ENCODE assay signal across 8 cellular contexts in genomic region chr2:223760838-223761502, GRCh38.
DNase-seq lines count a peak whose midpoint lies in the region; ATAC-seq and TF ChIP-seq lines count a peak whose summit lies in the region.

No MANE protein-coding gene starts in this region.

- no peaks in the 10 kb centered on the region for H3K27me3 ChIP-seq in CD4-positive, CD25-positive, alpha-beta regulatory T cell (ENCODE audit: control insufficient read depth, insufficient read depth, low read length)
- H3K27me3 ChIP-seq in osteoblast (ENCODE audit: insufficient read depth, low read length) (no peaks in the 10 kb centered on the region), sigmoid colon (no peaks in the 10 kb centered on the region)

- H3K27ac ChIP-seq in CD4-positive, CD25-positive, alpha-beta regulatory T cell (ENCODE audit: insufficient read depth, low read length, poor library complexity, severe bottlenecking), result no peak overlapping the region
- H3K27ac ChIP-seq in osteoblast (ENCODE audit: low read depth, low read length) (peak overlapping the region; percentile 29), sigmoid colon (no peak overlapping the region)

- H3K36me3 Mint-ChIP-seq in CD4-positive, CD25-positive, alpha-beta regulatory T cell, result no peaks in the 10 kb centered on the region
- H3K36me3 Mint-ChIP-seq in T-helper 17 cell (ENCODE audit: low read depth), result no peaks in the 10 kb centered on the region

- no peaks in the 10 kb centered on the region for H3K79me2 ChIP-seq in osteoblast (ENCODE audit: insufficient read depth, low read length)

- no peak for TF ChIP-seq EP300 in sigmoid colon (IDR thresholded peaks at IDR 0.05)

- H3K9me3 ChIP-seq in CD4-positive, CD25-positive, alpha-beta regulatory T cell (ENCODE audit: control insufficient read depth in 2 of 2, low read length in 2 of 2), result no peaks in the 10 kb centered on the region
- no peaks in the 10 kb centered on the region for H3K9me3 ChIP-seq in T-helper 17 cell (ENCODE audit: control insufficient read depth, low read length, poor library complexity, severe bottlenecking)
- no peaks in the 10 kb centered on the region for H3K9me3 ChIP-seq in osteoblast (ENCODE audit: low read depth, low read length)
- H3K9me3 ChIP-seq in sigmoid colon, result no peaks in the 10 kb centered on the region

- H3K4me1 Mint-ChIP-seq in CD4-positive, CD25-positive, alpha-beta regulatory T cell, result peaks cover 2 to 14% (median 9%) of the 10 kb centered on the region in 4 donors
- H3K4me1 Mint-ChIP-seq in T-helper 17 cell, result peaks cover 3% of the 10 kb centered on the region

- intact Hi-C loops in sigmoid colon (cut with DNase I), result no loop called here

- H3K4me1 ChIP-seq in CD4-positive, CD25-positive, alpha-beta regulatory T cell (ENCODE audit: control insufficient read depth, insufficient read depth, low read length, poor library complexity, severe bottlenecking), result no peaks in the 10 kb centered on the region
- H3K4me1 ChIP-seq in osteoblast (ENCODE audit: insufficient read depth, low read length) (peaks cover 18% of the 10 kb centered on the region), sigmoid colon (no peaks in the 10 kb centered on the region)

- H3K4me3 Mint-ChIP-seq in CD4-positive, CD25-positive, alpha-beta regulatory T cell, result no peak overlapping the region
- H3K4me3 Mint-ChIP-seq in T-helper 17 cell, result no peak overlapping the region

- H3K4me2 ChIP-seq in osteoblast (ENCODE audit: insufficient read depth, low read length), result peak overlapping the region; percentile 21

- H3K4me3 ChIP-seq in CD4-positive, CD25-positive, alpha-beta regulatory T cell (ENCODE audit: low read depth, low read length), result no peak overlapping the region
- H3K4me3 ChIP-seq in choroid plexus epithelial cell (ENCODE audit: low read depth, low read length), result no peak overlapping the region
- H3K4me3 ChIP-seq in osteoblast (ENCODE audit: insufficient read depth, low read length), result no peak overlapping the region
- H3K4me3 ChIP-seq in sigmoid colon, result no peak overlapping the region

- no peaks in the 10 kb centered on the region for H4K20me1 ChIP-seq in osteoblast (ENCODE audit: insufficient read depth, low read length)

- WGBS in sigmoid colon, 2 donors, result 73 to 81% methylated on average over 8 of the region's 8 CpGs

- no peaks in the 10 kb centered on the region for H3K27me3 Mint-ChIP-seq in CD4-positive, CD25-positive, alpha-beta regulatory T cell
- no peaks in the 10 kb centered on the region for H3K27me3 Mint-ChIP-seq in T-helper 17 cell

- peak; percentile 77 to 81 for ATAC-seq in CD4-positive, CD25-positive, alpha-beta regulatory T cell (ENCODE audit: low read depth in 2 of 2)
- peak; percentile 72 for ATAC-seq in GM19372 (IDR thresholded peaks at IDR 0.05; ENCODE audit: low read depth, unreplicated experiment)
- peak; percentile 82 for ATAC-seq in HG03342 (IDR thresholded peaks at IDR 0.05; ENCODE audit: unreplicated experiment)
- ATAC-seq in T-helper 17 cell, result peak; percentile 90

- TF ChIP-seq CTCF in choroid plexus epithelial cell (conservative IDR thresholded peaks at IDR 0.05; ENCODE audit: low read depth, low read length) (peak; percentile 42), osteoblast (IDR thresholded peaks at IDR 0.05; ENCODE audit: extremely low read depth, low read depth, low read length) (peak; percentile 29), sigmoid colon (IDR thresholded peaks at IDR 0.05) (no peak)

- peak overlapping the region; percentile 52 for H2AFZ ChIP-seq in osteoblast (ENCODE audit: low read length)

- H3K9me3 Mint-ChIP-seq in CD4-positive, CD25-positive, alpha-beta regulatory T cell, result no peaks in the 10 kb centered on the region

- H3K36me3 ChIP-seq in CD4-positive, CD25-positive, alpha-beta regulatory T cell (ENCODE audit: control insufficient read depth, insufficient read depth, low read length), result no peaks in the 10 kb centered on the region
- H3K36me3 ChIP-seq in osteoblast (ENCODE audit: insufficient read depth, low read length), result peaks cover 5% of the 10 kb centered on the region
- no peaks in the 10 kb centered on the region for H3K36me3 ChIP-seq in sigmoid colon

- DNase-seq in CD4-positive, CD25-positive, alpha-beta regulatory T cell, result peak in 2 of 3 donors; percentile 19 to 67
- DNase-seq in T-helper 17 cell (peak in 1 of 3 donors; percentile 8), choroid plexus epithelial cell (ENCODE audit: low read depth) (peak; percentile 61), osteoblast (ENCODE audit: insufficient read length, low spot score, missing footprints) (peak; percentile 82), sigmoid colon (no peak), DMS114 treated with DMSO at 0.1 percent for 48 hours (lab: John Stamatoyannopoulos, UW; ENCODE audit: unreplicated experiment) (no peak)

- no peak for TF ChIP-seq POLR2A in sigmoid colon (IDR thresholded peaks at IDR 0.05)

- peak overlapping the region in 1 of 3 donors; percentile 48 for H3K27ac Mint-ChIP-seq in CD4-positive, CD25-positive, alpha-beta regulatory T cell
- H3K27ac Mint-ChIP-seq in T-helper 17 cell, result peak overlapping the region; percentile 75

Comparison
In these comparisons a context has a peak if more than half of its experiments do, and no peak if none do; other contexts are left out.
1. DNase-seq: peak in CD4-positive, CD25-positive, alpha-beta regulatory T cell (2 of 3), choroid plexus epithelial cell (single experiment) and osteoblast (single experiment); none in sigmoid colon (single experiment) and DMS114 treated with DMSO at 0.1 percent for 48 hours (single experiment).
2. CTCF ChIP-seq: peak in choroid plexus epithelial cell (single experiment) and osteoblast (single experiment); none in sigmoid colon (0 of 4).
3. Peak in every context shown above with its lines, with median percentiles within 50 percentile points of each other: ATAC-seq.